ENCODE assay signal across 8 cellular contexts in genomic region chr6:139030539-139030938, GRCh38. TPM values are rescaled to one million over a fixed set of nuclear protein-coding genes. Genes with fewer than 3 reads are reported as not detected.
DNase-seq lines count a peak whose midpoint lies in the region; ATAC-seq lines count a peak whose summit lies in the region.

No MANE protein-coding gene starts in this region.

- H4K91ac ChIP-seq in mesenchymal stem cell (ENCODE audit: low read length): no peak overlapping the region

- H3K36me3 Mint-ChIP-seq in activated CD4-positive, alpha-beta T cell treated with anti-CD3 and anti-CD28 coated beads for 36 hours (ENCODE audit: low read depth): peaks cover 25% of the 10 kb centered on the region
- H3K36me3 Mint-ChIP-seq in activated T-cell treated with anti-CD3 and anti-CD28 coated beads, Interleukin-2, amount 50 U/mL, for 72 hours (ENCODE audit: insufficient read depth in 2 of 2): peaks cover 6 to 26% of the 10 kb centered on the region in 2 donors

- DNase-seq in activated CD4-positive, alpha-beta T cell treated with anti-CD3 and anti-CD28 coated beads for 36 hours: peak; percentile 30
- DNase-seq in activated CD4-positive, alpha-beta T cell treated with anti-CD3 and anti-CD28 coated beads, Interleukin-2, amount 50 U/mL, for 48 hours: no peak
- DNase-seq in NOMO-1 (lab: John Stamatoyannopoulos, UW; ENCODE audit: unreplicated experiment in 2 of 2) (peak; percentile 71 to 91), mesenchymal stem cell (peak; percentile 4), SW480 (ENCODE audit: low spot score) (no peak)
- DNase-seq in stimulated activated CD4-positive, alpha-beta T cell treated with anti-CD3 and anti-CD28 coated beads, Interleukin-4, amount 100 ng/mL, for 1 hour: no peak
- no peak for DNase-seq in activated T-cell treated with anti-CD3 and anti-CD28 coated beads, Interleukin-2, amount 50 U/mL, for 72 hours

- peaks cover 5 to 7% of the 10 kb centered on the region in 2 experiments for H3K36me3 ChIP-seq in mesenchymal stem cell (ENCODE audit: control insufficient read depth in 1 of 2, insufficient read depth in 2 of 2, low read depth in 1 of 2, low read length in 2 of 2)

- no peaks in the 10 kb centered on the region for H3K9me3 Mint-ChIP-seq in activated CD4-positive, alpha-beta T cell treated with anti-CD3 and anti-CD28 coated beads for 36 hours (ENCODE audit: low read depth)
- no peaks in the 10 kb centered on the region for H3K9me3 Mint-ChIP-seq in activated T-cell treated with anti-CD3 and anti-CD28 coated beads, Interleukin-2, amount 50 U/mL, for 72 hours

- no peak overlapping the region for H3K9ac ChIP-seq in mesenchymal stem cell (ENCODE audit: low read length)

- H3K14ac ChIP-seq in mesenchymal stem cell (ENCODE audit: low read length in 2 of 2): no peak overlapping the region

- peaks cover 6% of the 10 kb centered on the region for H3K4me1 ChIP-seq in mesenchymal stem cell (ENCODE audit: control insufficient read depth, insufficient read depth, low read depth, low read length)

- no peaks in the 10 kb centered on the region for H3K27me3 Mint-ChIP-seq in activated CD4-positive, alpha-beta T cell treated with anti-CD3 and anti-CD28 coated beads for 36 hours
- no peaks in the 10 kb centered on the region for H3K27me3 Mint-ChIP-seq in activated T-cell treated with anti-CD3 and anti-CD28 coated beads, Interleukin-2, amount 50 U/mL, for 72 hours (ENCODE audit: low read depth)

- no peak for ATAC-seq in activated CD4-positive, alpha-beta T cell treated with anti-CD3 and anti-CD28 coated beads for 36 hours
- ATAC-seq in HG02852 (IDR thresholded peaks at IDR 0.05; ENCODE audit: unreplicated experiment): peak; percentile 39
- no peak for ATAC-seq in activated T-cell treated with anti-CD3 and anti-CD28 coated beads, Interleukin-2, amount 50 U/mL, for 72 hours (replicated peaks in 1 of 2)

- no peak overlapping the region for H3K27ac Mint-ChIP-seq in activated CD4-positive, alpha-beta T cell treated with anti-CD3 and anti-CD28 coated beads for 36 hours
- no peak overlapping the region for H3K27ac Mint-ChIP-seq in activated T-cell treated with anti-CD3 and anti-CD28 coated beads, Interleukin-2, amount 50 U/mL, for 72 hours

- no peak overlapping the region for H2BK5ac ChIP-seq in mesenchymal stem cell (ENCODE audit: low read depth, low read length, poor library complexity, severe bottlenecking)

- no peak overlapping the region for H2BK12ac ChIP-seq in mesenchymal stem cell (ENCODE audit: low read length in 2 of 2)

- H4K8ac ChIP-seq in mesenchymal stem cell (ENCODE audit: low read length): no peak overlapping the region

- H3K27ac ChIP-seq in mesenchymal stem cell (ENCODE audit: low read length, poor library complexity, severe bottlenecking): no peak overlapping the region

- peaks cover 28% of the 10 kb centered on the region for H3K4me1 Mint-ChIP-seq in activated CD4-positive, alpha-beta T cell treated with anti-CD3 and anti-CD28 coated beads for 36 hours
- H3K4me1 Mint-ChIP-seq in activated T-cell treated with anti-CD3 and anti-CD28 coated beads, Interleukin-2, amount 50 U/mL, for 72 hours (ENCODE audit: low read depth): peaks cover 30% of the 10 kb centered on the region

- no peak overlapping the region for H3K4me2 ChIP-seq in mesenchymal stem cell (ENCODE audit: low read length, poor library complexity, severe bottlenecking)

- no peaks in the 10 kb centered on the region for H3K9me3 ChIP-seq in mesenchymal stem cell (ENCODE audit: control insufficient read depth, low read length)

- H2BK15ac ChIP-seq in mesenchymal stem cell (ENCODE audit: low read depth, poor library complexity, severe bottlenecking): no peak overlapping the region

- POLR2A ChIA-PET in activated CD4-positive, alpha-beta T cell treated with anti-CD3 and anti-CD28 coated beads for 36 hours (lab: Charles Lee): no interaction called here

- H3K27me3 ChIP-seq in mesenchymal stem cell (ENCODE audit: control insufficient read depth in 1 of 2, insufficient read depth in 1 of 2, low read length in 2 of 2): no peaks in the 10 kb centered on the region

- 86% methylated on average over 5 of the region's 7 CpGs for WGBS in mesenchymal stem cell

- no peak overlapping the region for H3K18ac ChIP-seq in mesenchymal stem cell (ENCODE audit: low read depth in 1 of 2, low read length in 2 of 2)

- no peak overlapping the region for H2BK120ac ChIP-seq in mesenchymal stem cell (ENCODE audit: low read depth, low read length)

- H3K4ac ChIP-seq in mesenchymal stem cell (ENCODE audit: low read depth in 1 of 2, low read length in 2 of 2): no peak overlapping the region

- peaks cover 26% of the 10 kb centered on the region for H3K79me1 ChIP-seq in mesenchymal stem cell (replicated peaks; ENCODE audit: low read length, poor library complexity, severe bottlenecking)

- intact Hi-C loops in activated CD4-positive, alpha-beta T cell treated with anti-CD3 and anti-CD28 coated beads for 36 hours (cut with DNase I, micrococcal nuclease): loop anchor here in 1 of 2 experiments (5.0 kb wide), 1 partner anchor 82 kb away; no protein-coding TSS in a partner anchor

- H3K23ac ChIP-seq in mesenchymal stem cell (ENCODE audit: low read length in 2 of 2): no peak overlapping the region

- no peak overlapping the region for H2AFZ ChIP-seq in mesenchymal stem cell (ENCODE audit: low read depth, low read length)

- H3K4me3 ChIP-seq in mesenchymal stem cell (ENCODE audit: insufficient read depth in 1 of 2, low read depth in 1 of 2, low read length in 2 of 2): peak overlapping the region in 1 of 2 experiments; percentile 94

- CTCF ChIA-PET in activated CD4-positive, alpha-beta T cell treated with anti-CD3 and anti-CD28 coated beads for 36 hours (lab: Charles Lee): interaction anchor here (1.0 to 1.4 kb wide), 3 partner anchors 11 to 81 kb away, joined by 3 to 4 read pairs (median 3); no protein-coding TSS in a partner anchor

- no peak overlapping the region for H2AK5ac ChIP-seq in mesenchymal stem cell (ENCODE audit: low read length, severe bottlenecking)

- no peak overlapping the region for H3K4me3 Mint-ChIP-seq in activated CD4-positive, alpha-beta T cell treated with anti-CD3 and anti-CD28 coated beads for 36 hours
- no peak overlapping the region for H3K4me3 Mint-ChIP-seq in activated T-cell treated with anti-CD3 and anti-CD28 coated beads, Interleukin-2, amount 50 U/mL, for 72 hours

RNA-seq across cellular contexts. Expression of gene ABRACL, which starts 2.0 kb away (rescaled TPM):
- 100 to 1,000 TPM in 1 of 2 experiments, 10 to 100 TPM in 1; 92.5 to 180 TPM for total RNA-seq in activated CD4-positive, alpha-beta T cell treated with anti-CD3 and anti-CD28 coated beads for 36 hours
- polyA plus RNA-seq in mesenchymal stem cell (2013, experiment 1 of 2): 102 TPM
- 105 TPM for polyA plus RNA-seq in mesenchymal stem cell (2013, experiment 2 of 2)
- 10 to 100 TPM; 81.8 to 82.7 TPM for total RNA-seq in activated T-cell treated with anti-CD3 and anti-CD28 coated beads, Interleukin-2, amount 50 U/mL, for 72 hours

RNA-seq across cellular contexts. Expression of gene REPS1, which starts 42.5 kb away (rescaled TPM):
- total RNA-seq in activated CD4-positive, alpha-beta T cell treated with anti-CD3 and anti-CD28 coated beads for 36 hours: 10 to 100 TPM; 60.3 to 90.9 TPM
- polyA plus RNA-seq in mesenchymal stem cell (2013, experiment 1 of 2): 26.9 TPM
- polyA plus RNA-seq in mesenchymal stem cell (2013, experiment 2 of 2): 27.0 TPM
- 10 to 100 TPM; 92.0 to 92.9 TPM for total RNA-seq in activated T-cell treated with anti-CD3 and anti-CD28 coated beads, Interleukin-2, amount 50 U/mL, for 72 hours

Comparison
In these comparisons a context has a peak if more than half of its experiments do, and no peak if none do; other contexts are left out.
1. DNase-seq: peak in activated CD4-positive, alpha-beta T cell treated with anti-CD3 and anti-CD28 coated beads for 36 hours (single experiment), NOMO-1 (2 of 2) and mesenchymal stem cell (single experiment); none in activated CD4-positive, alpha-beta T cell treated with anti-CD3 and anti-CD28 coated beads, Interleukin-2, amount 50 U/mL, for 48 hours (0 of 2), stimulated activated CD4-positive, alpha-beta T cell treated with anti-CD3 and anti-CD28 coated beads, Interleukin-4, amount 100 ng/mL, for 1 hour (single experiment), activated T-cell treated with anti-CD3 and anti-CD28 coated beads, Interleukin-2, amount 50 U/mL, for 72 hours (0 of 2) and SW480 (single experiment).